In genomic region chr6:164337024-164337924, GRCh38 we compare ENCODE assay signal across 31 cellular contexts.
"Had no signal": no experiment of that assay in that cellular context is flagged by ENCODE, and none has a peak within 500 bp of the region (broad histone marks: within the 10 kb centered on the region; RNA-seq: fewer than 3 reads in every experiment).

No MANE protein-coding gene starts in this region.

- H3K9me3 ChIP-seq: adrenal gland, ascending aorta, lower lobe of right lung, tibial nerve had no signal

- FAIRE-seq: endothelial cell of umbilical vein, small intestine, urothelium cell line had no signal

- H3K27ac ChIP-seq: adrenal gland, ascending aorta, cardiac muscle cell, coronary artery, heart left ventricle, lower lobe of right lung, stomach, tibial nerve, WERI-Rb-1 had no signal

- DNase-seq: activated CD4-positive, alpha-beta memory T cell treated with anti-CD3 and anti-CD28 coated beads for 36 hours; activated CD4-positive, alpha-beta T cell treated with anti-CD3 and anti-CD28 coated beads for 48 hours; activated CD8-positive, alpha-beta memory T cell treated with anti-CD3 and anti-CD28 coated beads, Interleukin-2, amount 50 U/mL, for 4 hours; activated effector memory CD4-positive, alpha-beta T cell treated with anti-CD3 and anti-CD28 coated beads, Interleukin-2, amount 50 U/mL, for 16 hours; activated naive CD4-positive, alpha-beta T cell treated with anti-CD3 and anti-CD28 coated beads for 36 hours; activated naive CD8-positive, alpha-beta T cell treated with anti-CD3 and anti-CD28 coated beads for 36 hours; activated T-cell treated with anti-CD3 and anti-CD28 coated beads, Interleukin-2, amount 50 U/mL, for 1 hour; adrenal gland; heart left ventricle; hypothalamus; kidney glomerular epithelial cell; lower lobe of right lung; mesenchymal stem cell; natural killer cell; small intestine; stimulated activated CD4-positive, alpha-beta T cell treated with anti-CD3 and anti-CD28 coated beads, Interleukin-4, amount 100 ng/mL, for 4 hours; stimulated activated CD8-positive, alpha-beta memory T cell treated with anti-CD3 and anti-CD28 coated beads, Interleukin-4, amount 100 ng/mL, for 48 hours; stimulated activated naive B cell treated with anti-CD40 and anti-IgM and Interleukin-4, amounts not matched to agents 10 μg/mL and 1 μg/mL and 100 μg/mL, for 72 hours; stomach; SW 1271; T-helper 9 cell; WERI-Rb-1 had no signal

- ATAC-seq: activated CD4-positive, CD25-positive, alpha-beta regulatory T cell treated with anti-CD3 and anti-CD28 coated beads, Interleukin-2, amount 50 U/mL, for 24 hours; left lobe of liver; natural killer cell; sciatic nerve; stimulated activated naive B cell treated with anti-CD40 and anti-IgM and Interleukin-4, amounts not matched to agents 10 μg/mL and 1 μg/mL and 100 μg/mL, for 72 hours had no signal

- H3K4me3 ChIP-seq: adrenal gland, ascending aorta, cardiac muscle cell, coronary artery, heart left ventricle, lower lobe of right lung, stomach, tibial nerve had no signal

- H3K4me1 ChIP-seq: adrenal gland, ascending aorta, heart left ventricle, lower lobe of right lung, stomach, tibial nerve had no signal

- H3K27me3 ChIP-seq: adrenal gland, ascending aorta, cardiac muscle cell, heart left ventricle, stomach, tibial nerve had no signal

- H3K36me3 ChIP-seq: adrenal gland, ascending aorta, cardiac muscle cell, heart left ventricle, lower lobe of right lung, stomach, tibial nerve, WERI-Rb-1 had no signal
